ENCODE assay signal across 7 cellular contexts in the genomic region with DNA sequence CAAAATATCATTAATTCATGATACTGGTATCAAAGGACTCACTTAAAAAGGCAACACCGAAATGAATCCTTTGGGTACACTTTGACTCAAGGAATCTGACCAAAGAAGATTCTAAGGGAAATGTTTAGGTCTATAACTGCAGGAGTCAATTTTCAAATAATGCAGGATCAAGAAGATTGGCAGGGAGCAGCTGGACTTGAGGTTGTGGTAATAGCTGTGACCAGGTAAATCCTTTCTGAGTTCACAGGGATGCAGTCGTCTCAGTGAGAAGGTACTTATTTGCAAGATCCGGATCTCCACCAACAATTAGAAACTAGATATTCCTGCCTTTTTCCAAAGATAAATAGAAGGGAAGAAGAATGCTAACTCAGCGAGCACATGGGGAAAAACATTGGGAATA.
"Had no signal": no experiment of that assay in that cellular context is flagged by ENCODE, and none has a peak within 500 bp of the region (broad histone marks: within the 10 kb centered on the region; RNA-seq: fewer than 3 reads in every experiment).

No MANE protein-coding gene starts in this region.

- H3K4me3 ChIP-seq: K562 had no signal

- H3K27ac Mint-ChIP-seq: IgD-negative memory B cell had no signal

- H3K27ac ChIP-seq: HL-60 had no signal

- DNase-seq: IMR-90, KBM-7, KG1 had no signal

- ATAC-seq: HepG2, K562 had no signal

- H3K36me3 Mint-ChIP-seq: IgD-negative memory B cell had no signal

- H3K27me3 Mint-ChIP-seq: IgD-negative memory B cell had no signal

- H3K4me3 Mint-ChIP-seq: IgD-negative memory B cell had no signal

- H3K4me1 Mint-ChIP-seq: IgD-negative memory B cell had no signal
